ENCODE assay signal across 8 cellular contexts in the genomic region with DNA sequence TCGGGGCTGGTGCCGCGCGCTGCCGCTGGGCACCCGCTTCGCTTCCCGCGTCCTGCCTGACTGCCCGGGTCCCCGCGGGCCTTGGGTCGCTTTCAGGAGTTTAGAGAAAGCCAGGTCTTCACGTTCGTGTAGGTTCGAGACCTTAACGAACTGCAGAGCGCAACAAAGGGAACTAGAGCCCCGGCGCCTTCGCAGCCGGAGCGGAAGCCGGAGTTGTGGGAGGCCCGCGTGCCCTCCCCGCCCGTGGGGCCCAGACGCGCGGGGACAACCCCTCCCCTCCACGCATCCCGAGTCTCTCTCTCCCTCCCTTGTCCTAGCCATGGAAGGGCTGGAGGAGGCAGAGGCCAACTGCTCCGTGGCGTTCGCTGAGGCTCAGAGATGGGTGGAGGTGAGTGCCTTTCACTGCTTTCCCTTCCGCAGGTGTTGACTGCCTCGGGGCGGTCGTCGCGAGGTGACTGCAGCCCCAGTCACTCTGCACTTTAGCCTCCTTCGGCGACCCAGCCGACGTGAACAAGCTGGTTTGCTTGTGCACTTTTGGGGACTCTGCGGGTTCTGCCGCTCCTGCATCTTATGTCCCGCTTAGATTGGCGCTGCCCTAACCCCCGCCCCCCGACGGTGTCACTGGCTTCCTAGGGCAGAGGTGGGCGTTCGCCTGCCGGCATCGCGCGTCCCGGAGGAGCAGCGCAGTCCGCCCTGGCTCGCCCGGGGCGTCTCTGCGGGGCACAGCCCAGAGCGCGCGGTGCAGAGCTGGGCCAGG. TPM values are rescaled to one million over a fixed set of nuclear protein-coding genes. Genes with fewer than 3 reads are reported as not detected.
DNase-seq lines count a peak whose midpoint lies in the region; ATAC-seq, FAIRE-seq and TF ChIP-seq lines count a peak whose summit lies in the region.

No MANE protein-coding gene starts in this region.

- peak overlapping the region; percentile 75 for H3K4me3 Mint-ChIP-seq in activated naive CD4-positive, alpha-beta T cell treated with anti-CD3 and anti-CD28 coated beads for 36 hours

- H3K9me3 ChIP-seq in RWPE2 (ENCODE audit: severe bottlenecking) (no peaks in the 10 kb centered on the region), heart right ventricle (no peaks in the 10 kb centered on the region)

- no peaks in the 10 kb centered on the region for H3K4me1 ChIP-seq in RWPE2 (ENCODE audit: insufficient read depth, poor library complexity, severe bottlenecking)
- H3K4me1 ChIP-seq in heart right ventricle = peaks cover 4 to 26% (median 8%) of the 10 kb centered on the region in 9 donors

- POLR2A ChIA-PET in BJ (lab: Charles Lee) = interaction anchor here (0.6 kb wide), 1 partner anchor 280 kb away, joined by 4 read pairs; no protein-coding TSS in a partner anchor

- no peak overlapping the region for H3K27ac Mint-ChIP-seq in activated naive CD4-positive, alpha-beta T cell treated with anti-CD3 and anti-CD28 coated beads for 36 hours

- no peak overlapping the region for H3K27ac ChIP-seq in RWPE2 (ENCODE audit: poor library complexity, severe bottlenecking)
- H3K27ac ChIP-seq in heart right ventricle = peak overlapping the region in 6 of 10 donors; percentile 41 to 71 (median 58)

- CTCF ChIA-PET in BJ (lab: Yijun Ruan, JAX) = interaction anchor here (1.0 to 1.7 kb wide), 5 partner anchors 15 to 99 kb away, joined by 3 to 4 read pairs (median 3); partner anchors contain the start of gene COMMD6
- CTCF ChIA-PET in activated naive CD4-positive, alpha-beta T cell treated with anti-CD3 and anti-CD28 coated beads for 36 hours (lab: Charles Lee) = interaction anchor here (1.2 kb wide), 1 partner anchor 10 kb away, joined by 3 read pairs; no protein-coding TSS in a partner anchor

- H3K36me3 ChIP-seq in BJ (ENCODE audit: control insufficient read depth, insufficient read depth, low read length) (no peaks in the 10 kb centered on the region), RWPE2 (ENCODE audit: low read depth) (no peaks in the 10 kb centered on the region), heart right ventricle (no peaks in the 10 kb centered on the region)

- peaks cover 6% of the 10 kb centered on the region for H3K4me1 Mint-ChIP-seq in activated naive CD4-positive, alpha-beta T cell treated with anti-CD3 and anti-CD28 coated beads for 36 hours (ENCODE audit: low read depth)

- intact Hi-C loops in activated naive CD4-positive, alpha-beta T cell treated with anti-CD3 and anti-CD28 coated beads for 36 hours (cut with micrococcal nuclease) = loop anchor here (1.0 to 5.0 kb wide), 6 partner anchors 87 to 309 kb away; partner anchors contain the start of genes TBC1D4 and UCHL3
- intact Hi-C loops in heart right ventricle (cut with DNase I) = no loop called here

- DNase-seq in BJ (ENCODE audit: low read depth) (no peak), GM19239 (ENCODE audit: insufficient read length, low spot score) (peak; percentile 50), RWPE2 (ENCODE audit: low spot score) (no peak), heart right ventricle (peak; percentile 9 to 15), putamen (ENCODE audit: low spot score) (peak; percentile 7), SK-N-DZ (ENCODE audit: low spot score) (no peak)
- peak; percentile 58 for DNase-seq in activated naive CD4-positive, alpha-beta T cell treated with anti-CD3 and anti-CD28 coated beads for 36 hours

- WGBS in heart right ventricle, 2 donors = 1% methylated on average over 69 of the region's 69 CpGs

- peaks cover 12% of the 10 kb centered on the region for H3K27me3 Mint-ChIP-seq in activated naive CD4-positive, alpha-beta T cell treated with anti-CD3 and anti-CD28 coated beads for 36 hours (ENCODE audit: low read depth)

- TF ChIP-seq CTCF in BJ (IDR thresholded peaks at IDR 0.05; ENCODE audit: insufficient read depth, low read depth, low read length) (no peak), RWPE2 (IDR thresholded peaks at IDR 0.05; ENCODE audit: poor library complexity, severe bottlenecking) (no peak), heart right ventricle (IDR thresholded peaks at IDR 0.05) (no peak)

- H3K27me3 ChIP-seq in BJ (ENCODE audit: control insufficient read depth, insufficient read depth, low read length) = no peaks in the 10 kb centered on the region
- H3K27me3 ChIP-seq in RWPE2 (ENCODE audit: insufficient read depth, poor library complexity, severe bottlenecking) = no peaks in the 10 kb centered on the region
- H3K27me3 ChIP-seq in heart right ventricle = peaks cover 0 to 37% (median 0%) of the 10 kb centered on the region in 7 donors

- ATAC-seq in HG03342 (IDR thresholded peaks at IDR 0.05; ENCODE audit: unreplicated experiment) (peak; percentile 55), RWPE2 (ENCODE audit: low read depth) (peak; percentile 57), heart right ventricle (peak; percentile 25 to 63 (median 51))

- FAIRE-seq in GM19239 (lab: Jason Lieb, UNC) = no peak

- H3K4me3 ChIP-seq in BJ (ENCODE audit: low read depth, low read length) (peak overlapping the region; percentile 99), RWPE2 (ENCODE audit: severe bottlenecking) (peak overlapping the region; percentile 51), heart right ventricle (peak overlapping the region; percentile 50 to 77 (median 71))

- no peaks in the 10 kb centered on the region for H3K9me3 Mint-ChIP-seq in activated naive CD4-positive, alpha-beta T cell treated with anti-CD3 and anti-CD28 coated beads for 36 hours

- H3K36me3 Mint-ChIP-seq in activated naive CD4-positive, alpha-beta T cell treated with anti-CD3 and anti-CD28 coated beads for 36 hours (ENCODE audit: low read depth) = no peaks in the 10 kb centered on the region

RNA-seq across cellular contexts. Expression of gene LMO7, which starts 0.4 kb away (rescaled TPM):
- polyA plus RNA-seq in BJ (2011; rRNA removed) (149 and 181 TPM in 2 replicates), heart right ventricle (100 to 1,000 TPM; 147 to 307 TPM)
- 248 and 319 TPM in 2 replicates for polyA minus RNA-seq in BJ (2011; rRNA and poly(A)+ RNA removed)
- total RNA-seq in activated naive CD4-positive, alpha-beta T cell treated with anti-CD3 and anti-CD28 coated beads for 36 hours = 10 to 100 TPM; 10.5 to 12.0 TPM
- 100 to 1,000 TPM; 302 to 600 (median 511) TPM for total RNA-seq in heart right ventricle
- polyA plus RNA-seq in SK-N-DZ (2014; cell fraction: cytosol; rRNA removed) = 3.8 and 4.6 TPM in 2 replicates
- 31.8 and 38.3 TPM in 2 replicates for polyA plus RNA-seq in SK-N-DZ (2014; cell fraction: nucleus; rRNA removed)

Comparison
In these comparisons a context has a peak if more than half of its experiments do, and no peak if none do; other contexts are left out.
1. DNase-seq: peak in GM19239 (single experiment), activated naive CD4-positive, alpha-beta T cell treated with anti-CD3 and anti-CD28 coated beads for 36 hours (single experiment), heart right ventricle (2 of 2) and putamen (single experiment); none in BJ (single experiment), RWPE2 (single experiment) and SK-N-DZ (single experiment).
2. RNA of gene LMO7, which starts 0.4 kb away (total RNA-seq): 302 to 600 TPM in heart right ventricle; 10.5 to 12.0 TPM in activated naive CD4-positive, alpha-beta T cell treated with anti-CD3 and anti-CD28 coated beads for 36 hours; every median in the first group is over 10 times any median in the second.
3. Peak in every context shown above with its lines, with median percentiles within 50 percentile points of each other: H3K4me3 ChIP-seq and ATAC-seq.